Comparison of ENCODE assay signal across 25 cellular contexts in genomic region chr9:135592625-135593024, GRCh38. TPM values are rescaled to one million over a fixed set of nuclear protein-coding genes. Genes with fewer than 3 reads are reported as not detected.
"Had no signal": no experiment of that assay in that cellular context is flagged by ENCODE, and none has a peak within 500 bp of the region (broad histone marks: within the 10 kb centered on the region; RNA-seq: fewer than 3 reads in every experiment).

No MANE protein-coding gene starts in this region.

- H3K36me3 ChIP-seq: esophagus muscularis mucosa, gastrocnemius medialis, neutrophil, sigmoid colon, thyroid gland, upper lobe of right lung, vagina had no signal

- H3K4me1 ChIP-seq: esophagus muscularis mucosa, gastrocnemius medialis, sigmoid colon, thyroid gland, upper lobe of right lung, vagina had no signal

- H3K27me3 ChIP-seq: thyroid gland, vagina had no signal

- H3K27ac ChIP-seq: epithelial cell of prostate, esophagus muscularis mucosa, gastrocnemius medialis, neutrophil, sigmoid colon, skin epidermis, thyroid gland, upper lobe of right lung, vagina had no signal

- ATAC-seq: effector memory CD8-positive, alpha-beta T cell; gastrocnemius medialis; left cardiac atrium; left ventricle myocardium superior; upper lobe of right lung had no signal

- DNase-seq: effector memory CD8-positive, alpha-beta T cell; gastrocnemius medialis; immature natural killer cell; left cardiac atrium; left ventricle myocardium superior; mesendoderm; naive B cell; sigmoid colon; stimulated activated CD4-positive, alpha-beta T cell treated with anti-CD3 and anti-CD28 coated beads, Interleukin-12 subunit alpha, Interleukin-12 subunit beta, amount 100 ng/mL, for 4 hours; stimulated activated naive CD4-positive, alpha-beta T cell treated with Interleukin-2 at 50 U/mL for 16 hours; thyroid gland; upper lobe of right lung had no signal

- H3K9me3 ChIP-seq: gastrocnemius medialis, neutrophil, thyroid gland, vagina had no signal

- H3K4me3 ChIP-seq: esophagus muscularis mucosa, gastrocnemius medialis, sigmoid colon, skin epidermis, thyroid gland, upper lobe of right lung, vagina had no signal

- H3K27ac Mint-ChIP-seq: dendritic cell treated with granulocyte-macrophage colony-stimulating factor and Interleukin-4, amounts not matched to agents 40 ng/mL and 50 ng/mL, for 4 days; effector memory CD8-positive, alpha-beta T cell; immature natural killer cell; naive B cell had no signal

- H3K36me3 Mint-ChIP-seq: immature natural killer cell had no signal

- H3K4me3 Mint-ChIP-seq: dendritic cell treated with granulocyte-macrophage colony-stimulating factor and Interleukin-4, amounts not matched to agents 40 ng/mL and 50 ng/mL, for 4 days; effector memory CD8-positive, alpha-beta T cell; immature natural killer cell; naive B cell had no signal

- H3K4me1 Mint-ChIP-seq: immature natural killer cell had no signal

- H3K9me3 Mint-ChIP-seq: dendritic cell treated with granulocyte-macrophage colony-stimulating factor and Interleukin-4, amounts not matched to agents 40 ng/mL and 50 ng/mL, for 4 days; effector memory CD8-positive, alpha-beta T cell; immature natural killer cell had no signal

- FAIRE-seq: colon, keratinocyte had no signal

RNA-seq across cellular contexts. Expression of gene PAEP, which starts 31.1 kb away (rescaled TPM):
- total RNA-seq: esophagus muscularis mucosa, fibroblast of villous mesenchyme, gastrocnemius medialis, left cardiac atrium, left ventricle myocardium superior, lung microvascular endothelial cell, osteoblast, pulmonary artery endothelial cell, sigmoid colon, thyroid gland, upper lobe of right lung, vagina had no signal
- polyA plus RNA-seq: immature natural killer cell, keratinocyte, neural cell, sigmoid colon had no signal

RNA-seq across cellular contexts. Expression of gene OBP2A, which starts 46.7 kb away (rescaled TPM):
- total RNA-seq: esophagus muscularis mucosa, fibroblast of villous mesenchyme, gastrocnemius medialis, left cardiac atrium, left ventricle myocardium superior, lung microvascular endothelial cell, osteoblast, pulmonary artery endothelial cell, sigmoid colon, thyroid gland, upper lobe of right lung, vagina had no signal
- polyA plus RNA-seq: immature natural killer cell, keratinocyte, neural cell, sigmoid colon had no signal

RNA-seq across cellular contexts. Expression of gene GLT6D1, which starts 46.7 kb away (rescaled TPM):
- total RNA-seq: esophagus muscularis mucosa, fibroblast of villous mesenchyme, gastrocnemius medialis, left cardiac atrium, left ventricle myocardium superior, lung microvascular endothelial cell, osteoblast, pulmonary artery endothelial cell, sigmoid colon, thyroid gland, upper lobe of right lung, vagina had no signal
- polyA plus RNA-seq: immature natural killer cell, keratinocyte, neural cell, sigmoid colon had no signal
